In genomic region chr16:31286421-31287032, GRCh38 we compare ENCODE assay signal across 21 cellular contexts. TPM values are rescaled to one million over a fixed set of nuclear protein-coding genes. Genes with fewer than 3 reads are reported as not detected.
A peak's percentile ranks its signal among the peaks of the same experiment; 100 is the strongest.
DNase-seq lines count a peak whose midpoint lies in the region; ATAC-seq and TF ChIP-seq lines count a peak whose summit lies in the region.
"Had no signal": no experiment of that assay in that cellular context is flagged by ENCODE, and none has a peak within 500 bp of the region (broad histone marks: within the 10 kb centered on the region; RNA-seq: fewer than 3 reads in every experiment).

No MANE protein-coding gene starts in this region.

- H3K36me3 ChIP-seq in neutrophil (peaks cover 47% of the 10 kb centered on the region), neuronal stem cell (replicated peaks in 1 of 2; ENCODE audit: control insufficient read depth in 2 of 2, insufficient read depth in 2 of 2, low read length in 2 of 2) (no peaks in the 10 kb centered on the region)
- H3K36me3 ChIP-seq: esophagus muscularis mucosa had no signal

- H2AFZ ChIP-seq in neuronal stem cell (ENCODE audit: low read length): no peak overlapping the region

- CTCF ChIA-PET in activated CD4-positive, alpha-beta T cell treated with anti-CD3 and anti-CD28 coated beads for 36 hours (lab: Charles Lee): interaction anchor here (1.7 kb wide), 1 partner anchor 20 kb away, joined by 5 read pairs; no protein-coding TSS in a partner anchor

- H3K27me3 Mint-ChIP-seq in activated CD4-positive, alpha-beta T cell treated with anti-CD3 and anti-CD28 coated beads for 36 hours: peaks cover 12% of the 10 kb centered on the region

- H3K4me1 Mint-ChIP-seq in activated CD4-positive, alpha-beta T cell treated with anti-CD3 and anti-CD28 coated beads for 36 hours: peaks cover 6% of the 10 kb centered on the region

- no peak overlapping the region for H3K4me3 Mint-ChIP-seq in activated CD4-positive, alpha-beta T cell treated with anti-CD3 and anti-CD28 coated beads for 36 hours
- H3K4me3 Mint-ChIP-seq: activated T-cell treated with anti-CD3 and anti-CD28 coated beads, Interleukin-2, amount 50 U/mL, for 4 hours; CD14-positive monocyte; naive thymus-derived CD8-positive, alpha-beta T cell had no signal

- H3K4me1 ChIP-seq in neutrophil (ENCODE audit: control insufficient read depth in 1 of 2, insufficient read depth in 1 of 2, low read depth in 1 of 2, low read length in 1 of 2) (peaks cover 4 to 5% of the 10 kb centered on the region in 2 experiments), neuronal stem cell (ENCODE audit: control insufficient read depth in 2 of 2, insufficient read depth in 1 of 2, low read depth in 1 of 2, low read length in 2 of 2) (no peaks in the 10 kb centered on the region)
- H3K4me1 ChIP-seq: body of pancreas, esophagus muscularis mucosa had no signal

- H4K91ac ChIP-seq in neuronal stem cell (ENCODE audit: low read depth, low read length, poor library complexity): no peak overlapping the region

- no peaks in the 10 kb centered on the region for H3K36me3 Mint-ChIP-seq in activated CD4-positive, alpha-beta T cell treated with anti-CD3 and anti-CD28 coated beads for 36 hours (ENCODE audit: low read depth)

- no peak overlapping the region for H3K9ac ChIP-seq in neuronal stem cell (ENCODE audit: low read depth, low read length, poor library complexity)

- TF ChIP-seq CTCF in neutrophil (IDR thresholded peaks at IDR 0.05): no peak

- no peak overlapping the region for H2BK15ac ChIP-seq in neuronal stem cell (ENCODE audit: low read length)

- H2BK5ac ChIP-seq in neuronal stem cell (ENCODE audit: low read length): no peak overlapping the region

- H3K27ac ChIP-seq in neutrophil (peak overlapping the region; percentile 15), neuronal stem cell (replicated peaks; ENCODE audit: low read length) (no peak overlapping the region)
- H3K27ac ChIP-seq: body of pancreas, dorsolateral prefrontal cortex, esophagus muscularis mucosa had no signal

- H3K9me3 ChIP-seq in neutrophil: no peaks in the 10 kb centered on the region
- no peaks in the 10 kb centered on the region for H3K9me3 ChIP-seq in neuronal stem cell (replicated peaks in 1 of 2; ENCODE audit: control insufficient read depth in 2 of 2, insufficient read depth in 1 of 2, low read depth in 1 of 2, low read length in 2 of 2)

- intact Hi-C loops in activated CD4-positive, alpha-beta T cell treated with anti-CD3 and anti-CD28 coated beads for 36 hours (cut with DNase I, micrococcal nuclease): no loop called here

- no peak overlapping the region for H3K4me2 ChIP-seq in neuronal stem cell (ENCODE audit: insufficient read depth, low read length, poor library complexity, severe bottlenecking)

- H3K18ac ChIP-seq in neuronal stem cell (ENCODE audit: low read length): no peak overlapping the region

- no CpG with 5 or more reads among the region's 3 CpGs for WGBS in neuronal stem cell (ENCODE audit: extremely low coverage in 2 of 2, insufficient read length in 2 of 2, insufficient replicate concordance in 1 of 2), 2 donors

- no peak overlapping the region for H3K23ac ChIP-seq in neuronal stem cell (ENCODE audit: low read depth, low read length, poor library complexity)

- DNase-seq in activated CD4-positive, alpha-beta T cell treated with anti-CD3 and anti-CD28 coated beads for 36 hours: no peak
- DNase-seq in activated CD4-positive, alpha-beta T cell treated with anti-CD3 and anti-CD28 coated beads for 48 hours: no peak
- no peak for DNase-seq in neuronal stem cell (ENCODE audit: low spot score)
- no peak for DNase-seq in HuH-7 (ENCODE audit: low spot score)
- DNase-seq in NOMO-1 treated with dmso at 0.1 percent for 144 hours (lab: John Stamatoyannopoulos, UW; ENCODE audit: unreplicated experiment): no peak
- DNase-seq: activated CD4-positive, alpha-beta T cell treated with anti-CD3 and anti-CD28 coated beads, Interleukin-2, amount 50 U/mL, for 4 hours; activated T-cell treated with anti-CD3 and anti-CD28 coated beads, Interleukin-2, amount 50 U/mL, for 4 hours; body of pancreas; DMS53; dorsolateral prefrontal cortex; glutamatergic neuron; IMR-90; naive thymus-derived CD8-positive, alpha-beta T cell; NCI-H2081; NCI-H524; stimulated activated CD4-positive, alpha-beta T cell treated with anti-CD3 and anti-CD28 coated beads, Interleukin-15, amount 100 ng/mL, for 24 hours had no signal

- H3K79me1 ChIP-seq in neuronal stem cell (ENCODE audit: low read depth, low read length): no peaks in the 10 kb centered on the region

- no peak overlapping the region for H3K27ac Mint-ChIP-seq in activated CD4-positive, alpha-beta T cell treated with anti-CD3 and anti-CD28 coated beads for 36 hours

- H4K8ac ChIP-seq in neuronal stem cell (ENCODE audit: low read depth, low read length): no peak overlapping the region

- H3K27me3 ChIP-seq in neutrophil (no peaks in the 10 kb centered on the region), neuronal stem cell (ENCODE audit: control insufficient read depth in 3 of 3, insufficient read depth in 3 of 3, low read depth in 1 of 3, low read length in 3 of 3) (no peaks in the 10 kb centered on the region)

- no peak overlapping the region for H2BK120ac ChIP-seq in neuronal stem cell (ENCODE audit: low read depth, low read length)

- H2AK5ac ChIP-seq in neuronal stem cell (ENCODE audit: low read depth, low read length): no peak overlapping the region

- no peak overlapping the region for H3K4me3 ChIP-seq in neutrophil (ENCODE audit: low read depth in 1 of 2, low read length in 1 of 2)
- no peak overlapping the region for H3K4me3 ChIP-seq in neuronal stem cell (ENCODE audit: low read length in 2 of 2)
- H3K4me3 ChIP-seq: body of pancreas, dorsolateral prefrontal cortex, esophagus muscularis mucosa had no signal

- POLR2A ChIA-PET in activated CD4-positive, alpha-beta T cell treated with anti-CD3 and anti-CD28 coated beads for 36 hours (lab: Charles Lee): no interaction called here

- H3K9me3 Mint-ChIP-seq in activated CD4-positive, alpha-beta T cell treated with anti-CD3 and anti-CD28 coated beads for 36 hours (ENCODE audit: low read depth): peaks cover 3% of the 10 kb centered on the region

- H3K4ac ChIP-seq in neuronal stem cell (ENCODE audit: low read length): no peak overlapping the region

- H2BK12ac ChIP-seq in neuronal stem cell (ENCODE audit: low read length): no peak overlapping the region

- no peak overlapping the region for H3K14ac ChIP-seq in neuronal stem cell (ENCODE audit: low read length)

- ATAC-seq in activated CD4-positive, alpha-beta T cell treated with anti-CD3 and anti-CD28 coated beads for 36 hours: peak; percentile 42
- peak; percentile 63 for ATAC-seq in GM21529 (IDR thresholded peaks at IDR 0.05; ENCODE audit: unreplicated experiment)
- ATAC-seq in HG03432 (IDR thresholded peaks at IDR 0.05; ENCODE audit: unreplicated experiment): peak; percentile 78
- ATAC-seq: body of pancreas; naive thymus-derived CD8-positive, alpha-beta T cell had no signal

RNA-seq across cellular contexts. Expression of gene ITGAM, which starts 26.8 kb away (rescaled TPM):
- total RNA-seq in activated CD4-positive, alpha-beta T cell treated with anti-CD3 and anti-CD28 coated beads for 36 hours: under 1 TPM; 0.67 to 0.98 TPM
- 0.01 TPM for polyA plus RNA-seq in neuronal stem cell (2013, experiment 1 of 2)
- 0.01 TPM for polyA plus RNA-seq in neuronal stem cell (2013, experiment 2 of 2)
- polyA plus RNA-seq: IMR-90 had no signal
